Comparison of ENCODE assay signal across 1 cellular context in the genomic region with DNA sequence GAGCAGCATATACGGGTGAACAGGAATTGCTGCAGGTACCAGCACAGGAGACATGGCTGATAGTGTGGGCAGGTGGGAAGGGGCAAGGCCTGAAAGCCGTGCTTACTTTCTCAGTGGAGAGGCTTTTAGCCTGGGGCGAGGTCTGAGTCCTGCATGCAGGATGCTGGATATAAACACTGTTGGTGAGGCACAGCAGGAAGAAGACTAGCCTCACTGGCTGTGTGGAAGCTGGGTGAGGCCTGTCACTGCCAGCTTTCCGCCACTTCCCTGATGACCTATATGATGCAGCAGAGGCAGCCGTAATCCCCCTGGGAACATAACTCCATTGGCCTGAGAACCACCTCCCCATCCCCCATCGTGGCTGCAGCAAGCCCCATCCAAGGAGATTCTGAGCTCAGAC.
TF ChIP-seq lines count a peak whose summit lies in the region.

No MANE protein-coding gene starts in this region.

TF ChIP-seq in H1, 55 proteins besides CTCF, POLR2A, EP300 and RAD21 (continued from another document):
- TF ChIP-seq SP2 (IDR thresholded peaks at IDR 0.05; ENCODE audit: low read length) (no peak), NANOG (IDR thresholded peaks at IDR 0.05; ENCODE audit: insufficient read depth, low read depth, low read length, poor library complexity, severe bottlenecking) (no peak), BRCA1 (IDR thresholded peaks at IDR 0.05; ENCODE audit: low read depth, low read length) (no peak), KDM5A (IDR thresholded peaks at IDR 0.05; ENCODE audit: low read length) (no peak), GABPA (IDR thresholded peaks at IDR 0.05; ENCODE audit: borderline replicate concordance, insufficient read depth, low read length) (no peak), CTBP2 (IDR thresholded peaks at IDR 0.05; ENCODE audit: borderline replicate concordance, insufficient read depth, insufficient read length, low read length) (no peak), ZNF274 (IDR thresholded peaks at IDR 0.05; ENCODE audit: borderline replicate concordance, extremely low read depth, low read length) (no peak), SIX5 (IDR thresholded peaks at IDR 0.05; ENCODE audit: low read depth, low read length) (no peak)
